ENCODE assay signal across 8 cellular contexts in the genomic region with DNA sequence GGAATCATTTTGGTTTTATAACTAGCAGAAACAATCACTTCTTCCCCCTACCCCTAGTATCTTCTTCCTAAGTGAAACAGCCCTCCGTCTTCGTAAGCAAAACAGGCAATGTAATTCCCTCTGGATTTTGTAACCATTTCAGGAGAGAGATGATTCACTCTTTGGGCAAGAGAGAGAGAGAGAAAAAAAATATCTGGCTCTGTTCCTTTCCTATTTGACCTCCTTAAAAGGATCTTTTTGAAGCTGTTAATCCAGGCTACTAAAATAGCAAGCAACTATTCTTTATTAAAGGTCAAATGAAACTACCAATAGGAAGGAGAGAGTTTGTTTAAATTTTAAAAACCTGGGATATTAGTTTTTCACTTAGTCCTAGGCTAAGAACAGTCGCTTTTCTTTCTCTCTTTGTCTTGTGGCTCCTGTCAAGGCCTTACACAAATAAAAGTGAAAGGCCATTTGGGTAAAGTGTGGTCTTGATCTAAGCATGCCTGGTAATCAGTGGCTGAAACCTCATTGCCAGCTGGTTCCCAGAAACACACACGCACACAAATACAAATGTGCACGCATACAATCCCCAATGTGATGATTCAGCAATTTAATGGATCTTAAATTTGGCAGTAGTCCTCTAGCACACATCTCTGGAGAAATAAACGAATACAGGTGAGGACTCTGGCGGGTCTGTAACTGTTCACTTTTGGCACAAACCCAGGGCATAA.
A peak's percentile ranks its signal among the peaks of the same experiment; 100 is the strongest.
DNase-seq lines count a peak whose midpoint lies in the region; TF ChIP-seq lines count a peak whose summit lies in the region.

No MANE protein-coding gene starts in this region.

- peak overlapping the region; percentile 65 for H3K4me2 ChIP-seq in skeletal muscle satellite cell (ENCODE audit: low read length)

- peak overlapping the region; percentile 29 for H3K27ac ChIP-seq in adipose tissue (ENCODE audit: low read depth, low read length)

- peak overlapping the region; percentile 64 for H3K9ac ChIP-seq in skeletal muscle satellite cell (ENCODE audit: low read depth, low read length)

- H3K4me3 Mint-ChIP-seq in glutamatergic neuron (ENCODE audit: unreplicated experiment) = peak overlapping the region; percentile 63
- no peak overlapping the region for H3K4me3 Mint-ChIP-seq in immature natural killer cell

- H3K4me3 ChIP-seq in skeletal muscle satellite cell (ENCODE audit: low read length) = peak overlapping the region; percentile 46

- H3K9me3 Mint-ChIP-seq in glutamatergic neuron (ENCODE audit: unreplicated experiment) = peaks cover 2% of the 10 kb centered on the region
- H3K9me3 Mint-ChIP-seq in immature natural killer cell = peaks cover 0 to 4% (median 0%) of the 10 kb centered on the region in 6 donors

- H3K4me1 Mint-ChIP-seq in glutamatergic neuron (ENCODE audit: low read depth, unreplicated experiment) (peaks cover 15% of the 10 kb centered on the region), immature natural killer cell (no peaks in the 10 kb centered on the region)

- no peaks in the 10 kb centered on the region for H3K36me3 Mint-ChIP-seq in glutamatergic neuron (ENCODE audit: unreplicated experiment)
- H3K36me3 Mint-ChIP-seq in immature natural killer cell = no peaks in the 10 kb centered on the region

- peaks cover 27% of the 10 kb centered on the region for H3K4me1 ChIP-seq in skeletal muscle satellite cell (ENCODE audit: control insufficient read depth, insufficient read depth, low read length)

- H3K27me3 Mint-ChIP-seq in glutamatergic neuron (ENCODE audit: unreplicated experiment) (no peaks in the 10 kb centered on the region), immature natural killer cell (ENCODE audit: low read depth in 3 of 3) (peaks cover 0 to 3% (median 0%) of the 10 kb centered on the region in 3 donors)

- no peaks in the 10 kb centered on the region for H3K36me3 ChIP-seq in skeletal muscle satellite cell (ENCODE audit: insufficient read depth, low read length)

- H3K27me3 ChIP-seq in skeletal muscle satellite cell (ENCODE audit: control insufficient read depth, insufficient read depth, low read length) = no peaks in the 10 kb centered on the region

- no peak for TF ChIP-seq CTCF in glutamatergic neuron (IDR thresholded peaks at IDR 0.05; ENCODE audit: partially characterized antibody, unreplicated experiment)

- H3K9me3 ChIP-seq in skeletal muscle satellite cell (replicated peaks; ENCODE audit: low read length) = no peaks in the 10 kb centered on the region

- H3K27ac Mint-ChIP-seq in glutamatergic neuron (ENCODE audit: unreplicated experiment) (peak overlapping the region; percentile 93), immature natural killer cell (no peak overlapping the region)

- WGBS in adipose tissue, 3 donors = 48 to 60% (median 51%) methylated on average over 7 of the region's 7 CpGs

- DNase-seq in HCEC 1CT (peak; percentile 95), glutamatergic neuron (no peak), NOMO-1 treated with DMSO at 0.1 percent for 48 hours (lab: John Stamatoyannopoulos, UW; ENCODE audit: unreplicated experiment) (no peak), germinal center (ENCODE audit: low spot score) (no peak), amygdala (lab: John Stamatoyannopoulos, UW) (no peak), immature natural killer cell (no peak)
